ENCODE assay signal across 8 cellular contexts in the genomic region with DNA sequence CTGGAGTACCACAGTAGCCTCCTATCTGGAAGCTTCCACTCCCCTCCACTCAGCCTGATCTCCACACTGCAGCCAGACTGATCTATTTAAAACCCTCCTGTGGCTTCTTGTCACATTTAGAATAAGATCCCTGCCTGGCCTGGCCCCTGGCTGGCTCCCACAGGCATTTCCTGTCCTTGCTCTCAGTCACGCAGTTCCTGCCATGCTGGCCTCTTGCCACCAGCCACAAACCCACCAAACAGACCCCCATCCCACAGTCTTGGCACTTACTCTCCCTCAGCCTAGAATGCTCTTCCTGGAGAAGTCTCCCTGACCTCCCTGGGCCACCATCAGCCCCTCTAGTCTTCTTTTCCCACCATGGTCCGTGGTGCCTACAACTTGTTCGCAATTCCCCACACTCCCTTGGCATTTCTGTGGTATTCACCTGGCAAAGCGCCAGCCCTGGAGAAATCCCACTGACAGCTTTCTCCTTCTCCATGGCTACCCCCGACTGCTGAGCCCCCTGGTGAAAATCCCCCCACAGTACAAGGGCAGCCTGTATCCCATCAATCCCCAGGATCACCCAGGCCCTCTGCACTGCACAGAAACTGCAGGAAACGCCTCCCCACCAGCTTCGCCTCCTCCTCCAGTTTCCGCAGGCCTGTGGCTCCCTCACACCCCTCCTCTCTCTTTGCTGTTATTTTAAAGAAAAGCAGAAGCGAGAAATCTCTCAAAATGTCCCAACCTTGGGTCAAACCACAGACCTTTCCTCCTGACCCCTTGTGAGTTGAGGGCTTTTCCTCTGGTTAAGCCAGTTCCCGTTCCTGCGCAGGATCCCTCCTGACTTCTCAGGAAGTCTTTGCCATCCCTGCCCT.
DNase-seq lines count a peak whose midpoint lies in the region; ATAC-seq and TF ChIP-seq lines count a peak whose summit lies in the region.

No MANE protein-coding gene starts in this region.

- TF ChIP-seq CTCF in GM20000 (IDR thresholded peaks at IDR 0.05; ENCODE audit: extremely low read depth, missing control alignments), result no peak
- TF ChIP-seq CTCF in activated B cell treated with CpG ODN at 0.5 μM for 24 hours (IDR thresholded peaks at IDR 0.05), result no peak
- no peak for TF ChIP-seq CTCF in left lung (IDR thresholded peaks at IDR 0.05)

- DNase-seq in DMS79 treated with DMSO at 0.1 percent for 48 hours (lab: John Stamatoyannopoulos, UW) (peak; percentile 44), GM20000 (ENCODE audit: low spot score) (peak; percentile 75), activated B cell treated with CpG ODN at 0.5 μM for 24 hours (no peak), left lung (peak in 1 of 2 donors; percentile 56), NCI-H82 (lab: John Stamatoyannopoulos, UW) (no peak), GOT3 (lab: John Stamatoyannopoulos, UW) (no peak), DMS 273 (lab: John Stamatoyannopoulos, UW; ENCODE audit: unreplicated experiment) (no peak)

- POLR2A ChIA-PET in activated B cell treated with CpG ODN at 0.5 μM for 24 hours (lab: Charles Lee), result interaction anchor here (1.4 kb wide), 1 partner anchor 274 kb away, joined by 3 read pairs; a partner anchor contains a TSS

- H3K27ac Mint-ChIP-seq in activated B cell treated with CpG ODN at 0.5 μM for 24 hours, result peak overlapping the region; percentile 64

- peak overlapping the region; percentile 77 for H3K4me3 Mint-ChIP-seq in activated B cell treated with CpG ODN at 0.5 μM for 24 hours

- H3K4me3 ChIP-seq in left lung, result no peak overlapping the region

- H3K4me1 ChIP-seq in left lung, result peaks cover 13 to 34% of the 10 kb centered on the region in 2 donors

- CTCF ChIA-PET in activated B cell treated with CpG ODN at 0.5 μM for 24 hours (lab: Charles Lee), result no interaction called here

- H3K27ac ChIP-seq in left lung, result no peak overlapping the region

- H3K27me3 Mint-ChIP-seq in activated B cell treated with CpG ODN at 0.5 μM for 24 hours, result peaks cover 4% of the 10 kb centered on the region

- H3K9me3 ChIP-seq in left lung, result no peaks in the 10 kb centered on the region

- ATAC-seq in HG03520 (IDR thresholded peaks at IDR 0.05; ENCODE audit: unreplicated experiment) (peak; percentile 70), activated B cell treated with CpG ODN at 0.5 μM for 24 hours (ENCODE audit: low read depth) (peak; percentile 82), left lung (peak; percentile 51)

- H3K27me3 ChIP-seq in left lung, result peaks cover 0 to 84% of the 10 kb centered on the region in 2 donors

- H3K9me3 Mint-ChIP-seq in activated B cell treated with CpG ODN at 0.5 μM for 24 hours, result no peaks in the 10 kb centered on the region

- no peaks in the 10 kb centered on the region for H3K36me3 Mint-ChIP-seq in activated B cell treated with CpG ODN at 0.5 μM for 24 hours (ENCODE audit: low read depth)

- intact Hi-C loops in activated B cell treated with CpG ODN at 0.5 μM for 24 hours (cut with micrococcal nuclease) (loop anchor here (1.0 to 10.0 kb wide), 5 partner anchors 14 to 451 kb away; a partner anchor contains a TSS), left lung (cut with DNase I) (no loop called here)

- no peaks in the 10 kb centered on the region for H3K36me3 ChIP-seq in left lung

- peaks cover 50% of the 10 kb centered on the region for H3K4me1 Mint-ChIP-seq in activated B cell treated with CpG ODN at 0.5 μM for 24 hours

Comparison
In these comparisons a context has a peak if more than half of its experiments do, and no peak if none do; other contexts are left out.
1. DNase-seq: peak in DMS79 treated with DMSO at 0.1 percent for 48 hours (single experiment) and GM20000 (single experiment); none in activated B cell treated with CpG ODN at 0.5 μM for 24 hours (single experiment), NCI-H82 (single experiment), GOT3 (single experiment) and DMS 273 (single experiment).
2. Peak in every context shown above with its lines, with median percentiles within 50 percentile points of each other: ATAC-seq.